In genomic region chr6:109092074-109092473, GRCh38 we compare ENCODE assay signal across 9 cellular contexts. TPM values are rescaled to one million over a fixed set of nuclear protein-coding genes. Genes with fewer than 3 reads are reported as not detected.
DNase-seq lines count a peak whose midpoint lies in the region; ATAC-seq and TF ChIP-seq lines count a peak whose summit lies in the region.
"Had no signal": no experiment of that assay in that cellular context is flagged by ENCODE, and none has a peak within 500 bp of the region (broad histone marks: within the 10 kb centered on the region; RNA-seq: fewer than 3 reads in every experiment).

No MANE protein-coding gene starts in this region.

- in situ Hi-C loops in GM23248 (cut with MboI): no loop called here

- WGBS in GM23248 (ENCODE audit: low coverage in 1 of 2, low lambda C conversion rate in 2 of 2, missing lambda C conversion rate in 2 of 2), 2 experiments: 58 to 63% methylated on average over 1 of the region's 1 CpG
- WGBS in sigmoid colon, 2 donors: 47 to 51% methylated on average over 1 of the region's 1 CpG
- 20 to 23% methylated on average over 1 of the region's 1 CpG for WGBS in testis, 2 donors

- TF ChIP-seq POLR2A in sigmoid colon (IDR thresholded peaks at IDR 0.05): no peak
- TF ChIP-seq POLR2A in testis (IDR thresholded peaks at IDR 0.05): no peak

- DNase-seq in GM23248: no peak
- no peak for DNase-seq in fibroblast of the aortic adventitia (ENCODE audit: low read depth)
- DNase-seq in sigmoid colon: no peak
- DNase-seq in left colon: no peak
- no peak for DNase-seq in testis
- DNase-seq in medulla oblongata (ENCODE audit: extremely low spot score): no peak
- DNase-seq: hypothalamus had no signal

- H3K9ac ChIP-seq in GM23248: peak overlapping the region; percentile 92

- no peak for TF ChIP-seq EP300 in sigmoid colon (IDR thresholded peaks at IDR 0.05)

- ATAC-seq in left colon (no peak), esophagus mucosa (no peak)

- H2AFZ ChIP-seq in GM23248: peak overlapping the region; percentile 83; the same call in 1 of the 2 replicates

- H3K27ac ChIP-seq in GM23248 (no peak overlapping the region), sigmoid colon (peak overlapping the region in 2 of 4 donors; percentile 99), testis (no peak overlapping the region)

- peaks cover 16% of the 10 kb centered on the region; the same call in 1 of the 2 replicates for H3F3A ChIP-seq in GM23248 (ENCODE audit: insufficient read depth)

- intact Hi-C loops in sigmoid colon (cut with DNase I): loop anchor here (5.0 to 10.0 kb wide), 5 partner anchors 290 to 1977 kb away; partner anchors contain the start of genes BEND3, CD164, OSTM1 and SEC63
- intact Hi-C loops in left colon (cut with DNase I, micrococcal nuclease): no loop called here
- intact Hi-C loops in testis (cut with DNase I; ENCODE audit: low total_unique reads): no loop called here

- H3K79me2 ChIP-seq in GM23248 (ENCODE audit: insufficient read depth): peaks cover 61% of the 10 kb centered on the region

- H3K4me3 ChIP-seq in GM23248 (peak overlapping the region; percentile 91), WI38 (ENCODE audit: low read depth, low read length) (peak overlapping the region; percentile 82), fibroblast of the aortic adventitia (ENCODE audit: low read depth, low read length) (peak overlapping the region; percentile 75), sigmoid colon (peak overlapping the region; percentile 71 to 77 (median 74)), testis (peak overlapping the region in 1 of 2 donors; percentile 89)

- TF ChIP-seq CTCF in WI38 (IDR thresholded peaks at IDR 0.05; ENCODE audit: low read depth, low read length): no peak
- TF ChIP-seq CTCF in fibroblast of the aortic adventitia (IDR thresholded peaks at IDR 0.05; ENCODE audit: insufficient read depth, low read length): no peak
- TF ChIP-seq CTCF in sigmoid colon (IDR thresholded peaks at IDR 0.05): no peak
- TF ChIP-seq CTCF in testis (IDR thresholded peaks at IDR 0.05): no peak

- no peaks in the 10 kb centered on the region for H3K36me3 ChIP-seq in GM23248 (ENCODE audit: low read depth)
- H3K36me3 ChIP-seq in sigmoid colon: no peaks in the 10 kb centered on the region
- no peaks in the 10 kb centered on the region for H3K36me3 ChIP-seq in testis (ENCODE audit: low read depth, missing control alignments)

- H4K20me1 ChIP-seq in GM23248 (ENCODE audit: insufficient read depth): no peaks in the 10 kb centered on the region; the same call in 1 of the 2 replicates

- H3K9me2 ChIP-seq in GM23248 (ENCODE audit: insufficient read depth): no peaks in the 10 kb centered on the region

- H3K27me3 ChIP-seq in GM23248 (replicated peaks; ENCODE audit: insufficient read depth): no peaks in the 10 kb centered on the region
- no peaks in the 10 kb centered on the region for H3K27me3 ChIP-seq in sigmoid colon
- no peaks in the 10 kb centered on the region for H3K27me3 ChIP-seq in testis

- H3K9me3 ChIP-seq in GM23248 (ENCODE audit: low read depth) (no peaks in the 10 kb centered on the region), sigmoid colon (no peaks in the 10 kb centered on the region), testis (no peaks in the 10 kb centered on the region)

- H3K4me1 ChIP-seq in GM23248 (ENCODE audit: insufficient read depth) (peaks cover 20% of the 10 kb centered on the region), sigmoid colon (peaks cover 0 to 61% (median 52%) of the 10 kb centered on the region in 4 donors), testis (peaks cover 47% of the 10 kb centered on the region)

- H3K4me2 ChIP-seq in GM23248 (ENCODE audit: unreplicated experiment): peak overlapping the region; percentile 95

RNA-seq across cellular contexts. Expression of gene SESN1, which starts 2.6 kb away (rescaled TPM):
- 17.6 and 27.2 TPM in 2 replicates for total RNA-seq in GM23248 (2014; rRNA removed; shearing (Covaris generic))
- 14.2 and 14.7 TPM in 2 replicates for polyA plus RNA-seq in GM23248 (2016; fragmentation: Nextera tagmentation; extraction: Ambion mirVana)
- 22.7 and 22.8 TPM in 2 replicates for total RNA-seq in fibroblast of the aortic adventitia (ENCODE audit: low replicate concordance)
- 100 to 1,000 TPM in 2 of 4 donors, 10 to 100 TPM in 2; 63.0 to 144 (median 84.2) TPM for total RNA-seq in sigmoid colon
- polyA plus RNA-seq in sigmoid colon: 10 to 100 TPM; 18.3 to 24.3 (median 19.2) TPM
- total RNA-seq in left colon: 10 to 100 TPM; 20.4 to 27.5 TPM
- total RNA-seq in testis: 100 to 1,000 TPM; 132 to 152 TPM
- 82.0 TPM for polyA plus RNA-seq in testis (ENCODE audit: insufficient read depth, low read depth, low replicate concordance)
- total RNA-seq in esophagus mucosa: 8.2 TPM

RNA-seq across cellular contexts. Expression of gene CEP57L1, which starts 3.2 kb away (rescaled TPM):
- total RNA-seq in GM23248 (2014; rRNA removed; shearing (Covaris generic)): 18.1 and 20.6 TPM in 2 replicates
- polyA plus RNA-seq in GM23248 (2016; fragmentation: Nextera tagmentation; extraction: Ambion mirVana) (25.6 and 26.1 TPM in 2 replicates), sigmoid colon (1 to 10 TPM; 5.4 to 8.1 (median 7.8) TPM), testis (ENCODE audit: insufficient read depth, low read depth, low replicate concordance) (32.5 TPM)
- total RNA-seq in fibroblast of the aortic adventitia (ENCODE audit: low replicate concordance) (27.1 and 41.3 TPM in 2 replicates), sigmoid colon (10 to 100 TPM; 12.6 to 21.0 (median 16.5) TPM), left colon (10 to 100 TPM in 1 of 2 donors, 1 to 10 TPM in 1; 7.7 to 11.2 TPM), testis (10 to 100 TPM; 32.7 to 50.6 TPM), esophagus mucosa (7.6 TPM)
